19 cellular contexts compared by ENCODE assay signal in genomic region chr12:117863004-117863709, GRCh38.
DNase-seq lines count a peak whose midpoint lies in the region; FAIRE-seq and TF ChIP-seq lines count a peak whose summit lies in the region.
"Had no signal": no experiment of that assay in that cellular context is flagged by ENCODE, and none has a peak within 500 bp of the region (broad histone marks: within the 10 kb centered on the region; RNA-seq: fewer than 3 reads in every experiment).

No MANE protein-coding gene starts in this region.

- POLR2A ChIA-PET in BJ (lab: Charles Lee): no interaction called here

- no peaks in the 10 kb centered on the region for H3K4me1 ChIP-seq in astrocyte (ENCODE audit: insufficient read depth, low read length)
- H3K4me1 ChIP-seq: right lobe of liver had no signal

- DNase-seq in BJ (ENCODE audit: low read depth) (peak; percentile 10), HFFc6 (peak; percentile 66), astrocyte (ENCODE audit: low read depth) (peak; percentile 4), mesenteric fat pad (ENCODE audit: low spot score) (peak; percentile 62), cerebellar cortex (ENCODE audit: low spot score) (no peak), HT-29 (ENCODE audit: low spot score) (no peak), GM19239 (ENCODE audit: insufficient read length, low spot score) (no peak)
- DNase-seq in activated CD4-positive, alpha-beta T cell treated with anti-CD3 and anti-CD28 coated beads for 48 hours: no peak
- DNase-seq: AML-193, dermis blood vessel endothelial cell, GDM1, left ventricle myocardium superior, NCI-H187 treated with DMSO at 0.1 percent for 48 hours, NCI-H510A treated with DMSO at 0.1 percent for 48 hours, right lobe of liver, T-cell had no signal

- TF ChIP-seq CTCF in BJ (IDR thresholded peaks at IDR 0.05; ENCODE audit: insufficient read depth, low read depth, low read length) (no peak), HFFc6 (IDR thresholded peaks at IDR 0.05) (no peak), astrocyte (IDR thresholded peaks at IDR 0.05; ENCODE audit: insufficient read depth, low read depth, low read length) (no peak)

- H3K79me2 ChIP-seq in astrocyte (ENCODE audit: insufficient read depth, low read length): no peaks in the 10 kb centered on the region

- H3K27me3 Mint-ChIP-seq in HFFc6 (ENCODE audit: insufficient read depth): peaks cover 11% of the 10 kb centered on the region
- H3K27me3 Mint-ChIP-seq in astrocyte (ENCODE audit: low read depth, unreplicated experiment): peaks cover 6% of the 10 kb centered on the region

- peaks cover 13% of the 10 kb centered on the region for H3K4me1 Mint-ChIP-seq in HFFc6 (ENCODE audit: low read depth)
- H3K4me1 Mint-ChIP-seq in astrocyte (ENCODE audit: low read depth, unreplicated experiment): no peaks in the 10 kb centered on the region
- H3K4me1 Mint-ChIP-seq: T-cell had no signal

- no peak overlapping the region for H3K4me2 ChIP-seq in astrocyte (ENCODE audit: low read length)

- CTCF ChIA-PET in BJ (lab: Yijun Ruan, JAX): interaction anchor here (1.3 kb wide), 1 partner anchor 13 kb away, joined by 6 read pairs; no protein-coding TSS in a partner anchor

- no peak overlapping the region for H3K9ac ChIP-seq in astrocyte (ENCODE audit: low read length)

- H3K27ac ChIP-seq in astrocyte (ENCODE audit: low read depth, low read length): no peak overlapping the region
- H3K27ac ChIP-seq: right lobe of liver had no signal

- H3K27ac Mint-ChIP-seq in HFFc6 (no peak overlapping the region), astrocyte (ENCODE audit: unreplicated experiment) (no peak overlapping the region)
- H3K27ac Mint-ChIP-seq: activated naive CD8-positive, alpha-beta T cell; stimulated activated naive CD8-positive, alpha-beta T cell treated with anti-CD3 and anti-CD28 coated beads, Interleukin-15, Interleukin-2, amounts not matched to agents 100 ng/mL and 50 ng/mL, for 24 hours; T-cell had no signal

- H3K4me3 ChIP-seq in BJ (ENCODE audit: low read depth, low read length) (no peak overlapping the region), astrocyte (ENCODE audit: insufficient read depth, low read depth, low read length) (no peak overlapping the region)
- H3K4me3 ChIP-seq: right lobe of liver had no signal

- H3K9me3 Mint-ChIP-seq in HFFc6: no peaks in the 10 kb centered on the region
- H3K9me3 Mint-ChIP-seq in astrocyte (ENCODE audit: unreplicated experiment): no peaks in the 10 kb centered on the region
- H3K9me3 Mint-ChIP-seq: stimulated activated naive CD8-positive, alpha-beta T cell treated with anti-CD3 and anti-CD28 coated beads, Interleukin-15, Interleukin-2, amounts not matched to agents 100 ng/mL and 50 ng/mL, for 24 hours; T-cell had no signal

- H3K27me3 ChIP-seq in BJ (ENCODE audit: control insufficient read depth, insufficient read depth, low read length) (no peaks in the 10 kb centered on the region; the same call in 1 of the 2 replicates), astrocyte (ENCODE audit: insufficient read depth, low read length) (no peaks in the 10 kb centered on the region)
- H3K27me3 ChIP-seq: right lobe of liver had no signal

- H4K20me1 ChIP-seq in astrocyte (ENCODE audit: insufficient read depth, low read length): no peaks in the 10 kb centered on the region

- no peaks in the 10 kb centered on the region for H3K9me3 ChIP-seq in astrocyte (ENCODE audit: insufficient read depth, low read depth, low read length)
- H3K9me3 ChIP-seq: right lobe of liver had no signal

- H3K4me3 Mint-ChIP-seq in HFFc6 (no peak overlapping the region), astrocyte (ENCODE audit: unreplicated experiment) (no peak overlapping the region)
- H3K4me3 Mint-ChIP-seq: activated naive CD8-positive, alpha-beta T cell; stimulated activated naive CD8-positive, alpha-beta T cell treated with anti-CD3 and anti-CD28 coated beads, Interleukin-15, Interleukin-2, amounts not matched to agents 100 ng/mL and 50 ng/mL, for 24 hours; T-cell had no signal

- H3K36me3 ChIP-seq in BJ (ENCODE audit: control insufficient read depth, insufficient read depth, low read length): no peaks in the 10 kb centered on the region
- H3K36me3 ChIP-seq in astrocyte (ENCODE audit: insufficient read depth, low read length): no peaks in the 10 kb centered on the region
- H3K36me3 ChIP-seq: right lobe of liver had no signal

- FAIRE-seq in astrocyte (lab: Jason Lieb, UNC): no peak
- no peak for FAIRE-seq in GM19239 (lab: Jason Lieb, UNC)
- FAIRE-seq: GM12892 had no signal

- no peak overlapping the region for H2AFZ ChIP-seq in astrocyte (ENCODE audit: low read depth, low read length)

- H3K36me3 Mint-ChIP-seq in HFFc6 (ENCODE audit: low read depth) (no peaks in the 10 kb centered on the region), astrocyte (ENCODE audit: low read depth, unreplicated experiment) (no peaks in the 10 kb centered on the region)
- H3K36me3 Mint-ChIP-seq: activated naive CD8-positive, alpha-beta T cell; T-cell had no signal

Comparison
In these comparisons a context has a peak if more than half of its experiments do, and no peak if none do; other contexts are left out.
1. DNase-seq: peak in BJ (single experiment), HFFc6 (single experiment), astrocyte (single experiment) and mesenteric fat pad (single experiment); none in cerebellar cortex (single experiment), activated CD4-positive, alpha-beta T cell treated with anti-CD3 and anti-CD28 coated beads for 48 hours (single experiment), HT-29 (single experiment) and GM19239 (single experiment).